ENCODE assay signal across 28 cellular contexts in the genomic region with DNA sequence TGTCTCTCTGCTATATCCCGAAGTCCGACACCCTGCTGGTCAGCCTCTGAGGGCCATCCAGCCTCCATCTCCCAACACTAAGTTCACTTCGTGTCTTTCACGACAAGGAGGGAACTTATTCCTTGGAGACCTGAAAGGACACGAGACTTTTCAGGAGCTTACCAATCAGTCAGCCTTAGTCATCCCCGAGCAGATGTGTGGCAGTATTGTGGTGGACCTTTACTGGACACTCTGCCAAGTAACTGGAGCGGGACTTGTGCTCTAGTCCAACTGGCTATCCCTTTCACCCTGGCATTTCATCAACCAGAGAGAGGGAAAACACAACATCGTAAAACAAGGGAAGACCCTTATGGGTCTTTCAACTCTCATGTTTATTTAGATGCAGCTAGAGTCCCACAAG.
"Had no signal": no experiment of that assay in that cellular context is flagged by ENCODE, and none has a peak within 500 bp of the region (broad histone marks: within the 10 kb centered on the region; RNA-seq: fewer than 3 reads in every experiment).

No MANE protein-coding gene starts in this region.

- H3K27ac ChIP-seq: body of pancreas, esophagus muscularis mucosa, gastrocnemius medialis, heart left ventricle, WERI-Rb-1 had no signal

- H3K27me3 ChIP-seq: body of pancreas, esophagus muscularis mucosa, gastrocnemius medialis, heart left ventricle had no signal

- DNase-seq: activated B cell treated with CpG ODN at 0.5 μM for 24 hours; activated CD4-positive, alpha-beta T cell treated with anti-CD3 and anti-CD28 coated beads for 48 hours; activated CD4-positive, alpha-beta T cell treated with anti-CD3 and anti-CD28 coated beads, Interleukin-2, amount 50 U/mL, for 1 hour; activated CD4-positive, alpha-beta T cell treated with anti-CD3 and anti-CD28 coated beads, Interleukin-2, amount 50 U/mL, for 48 hours; activated CD8-positive, alpha-beta memory T cell treated with anti-CD3 and anti-CD28 coated beads for 24 hours; activated CD8-positive, alpha-beta T cell treated with anti-CD3 and anti-CD28 coated beads for 36 hours; activated effector memory CD4-positive, alpha-beta T cell treated with Interleukin-2 at 50 U/mL for 16 hours; activated gamma-delta T cell treated with Interleukin-2 at 50 U/mL for 16 hours; activated naive CD4-positive, alpha-beta T cell treated with anti-CD3 and anti-CD28 coated beads, Interleukin-2, amount 50 U/mL, for 16 hours; activated naive CD4-positive, alpha-beta T cell treated with Interleukin-2 at 50 U/mL for 16 hours; activated T-cell treated with anti-CD3 and anti-CD28 coated beads, Interleukin-2, amount 50 U/mL, for 4 hours; amniotic stem cell; anterior cingulate cortex; body of pancreas; caudate nucleus; cortex of kidney; dermis blood vessel endothelial cell; effector CD4-positive, alpha-beta T cell; effector memory CD8-positive, alpha-beta T cell; erythroblast; gastrocnemius medialis; glutamatergic neuron; heart left ventricle; T-helper 1 cell; T-helper 17 cell; T1000; WERI-Rb-1 had no signal

- H3K4me1 ChIP-seq: esophagus muscularis mucosa, gastrocnemius medialis had no signal

- H3K36me3 ChIP-seq: gastrocnemius medialis, WERI-Rb-1 had no signal

- H3K9me3 ChIP-seq: gastrocnemius medialis had no signal

- H3K4me3 ChIP-seq: body of pancreas, esophagus muscularis mucosa, gastrocnemius medialis, heart left ventricle had no signal
